In the genomic region with DNA sequence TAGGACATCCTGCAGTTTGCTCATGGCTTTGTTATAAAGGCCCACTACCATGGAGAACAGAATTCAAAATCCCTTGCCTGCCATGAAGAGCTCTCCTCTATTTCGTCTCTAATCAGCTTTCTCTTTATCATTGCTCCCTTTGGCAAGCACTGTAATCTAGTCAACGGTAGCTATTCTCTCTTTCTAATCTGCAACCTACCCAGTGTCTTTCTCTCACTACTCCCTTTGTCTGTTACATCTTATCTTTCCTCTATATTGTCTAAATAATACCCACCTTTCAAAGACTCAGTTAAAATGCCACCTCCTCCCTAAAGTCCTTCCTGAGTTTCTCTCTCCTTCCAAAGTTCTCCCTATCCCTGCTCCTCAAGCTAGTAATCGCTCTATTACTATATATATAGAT, we compare ENCODE assay signal across 26 cellular contexts.
"Had no signal": no experiment of that assay in that cellular context is flagged by ENCODE, and none has a peak within 500 bp of the region (broad histone marks: within the 10 kb centered on the region; RNA-seq: fewer than 3 reads in every experiment).

No MANE protein-coding gene starts in this region.

- H2AFZ ChIP-seq: parathyroid adenoma had no signal

- H3K9ac ChIP-seq: parathyroid adenoma had no signal

- H3K27ac Mint-ChIP-seq: naive thymus-derived CD4-positive, alpha-beta T cell; natural killer cell treated with Interleukin-12 subunit alpha and Interleukin-12 subunit beta and Interleukin-15 and Interleukin-18, amount 100 ng/mL, for 72 hours; stimulated activated naive B cell treated with anti-CD40 and anti-IgM and Interleukin-4, amounts not matched to agents 10 μg/mL and 1 μg/mL and 100 μg/mL, for 72 hours had no signal

- H3K4me1 ChIP-seq: left lung, lower lobe of right lung, parathyroid adenoma, right atrium auricular region, right lobe of liver, stomach, testis, thyroid gland, transverse colon, upper lobe of left lung had no signal

- H3K27me3 Mint-ChIP-seq: natural killer cell treated with Interleukin-12 subunit alpha and Interleukin-12 subunit beta and Interleukin-15 and Interleukin-18, amount 100 ng/mL, for 72 hours had no signal

- H3K27ac ChIP-seq: left lung, lower lobe of right lung, neutrophil, parathyroid adenoma, right atrium auricular region, right lobe of liver, stomach, testis, thyroid gland, transverse colon, upper lobe of left lung had no signal

- H3K9me3 ChIP-seq: left lung, lower lobe of right lung, mucosa of descending colon, neutrophil, right atrium auricular region, right lobe of liver, stomach, testis, thyroid gland, transverse colon, upper lobe of left lung had no signal

- DNase-seq: hippocampal formation; kidney glomerular epithelial cell; left cardiac atrium; left lung; lower lobe of right lung; mammary epithelial cell; mesenchymal stem cell; midbrain; mucosa of descending colon; naive thymus-derived CD4-positive, alpha-beta T cell; occipital lobe; right lobe of liver; stimulated activated CD4-positive, alpha-beta T cell treated with anti-CD3 and anti-CD28 coated beads, Interleukin-1b, Interleukin-23, amount 100 ng/mL, for 48 hours; stimulated activated CD4-positive, alpha-beta T cell treated with anti-CD3 and anti-CD28 coated beads, Interleukin-2, amount 100 ng/mL, for 48 hours; stimulated activated naive B cell treated with anti-CD40 and anti-IgM and Interleukin-4, amounts not matched to agents 10 μg/mL and 1 μg/mL and 100 μg/mL, for 72 hours; stimulated activated naive CD8-positive, alpha-beta T cell treated with anti-CD3 and anti-CD28 coated beads, Interleukin-15, Interleukin-2, amounts not matched to agents 100 U/mL and 50 U/mL, for 24 hours; stomach; testis; thyroid gland; transverse colon; upper lobe of left lung had no signal

- H3K4me1 Mint-ChIP-seq: naive thymus-derived CD4-positive, alpha-beta T cell had no signal

- H3K27me3 ChIP-seq: left lung, neutrophil, right atrium auricular region, right lobe of liver, stomach, testis, thyroid gland, transverse colon, upper lobe of left lung had no signal

- H3K4me3 ChIP-seq: left lung, lower lobe of right lung, mucosa of descending colon, right atrium auricular region, right lobe of liver, smooth muscle cell, stomach, testis, thyroid gland, transverse colon, upper lobe of left lung had no signal

- ATAC-seq: left cardiac atrium; left lung; lower lobe of right lung; mucosa of descending colon; naive thymus-derived CD4-positive, alpha-beta T cell; natural killer cell treated with Interleukin-12 subunit alpha and Interleukin-12 subunit beta and Interleukin-15 and Interleukin-18, amount 100 ng/mL, for 72 hours; stimulated activated naive B cell treated with anti-CD40 and anti-IgM and Interleukin-4, amounts not matched to agents 10 μg/mL and 1 μg/mL and 100 μg/mL, for 72 hours; stimulated activated naive CD8-positive, alpha-beta T cell treated with anti-CD3 and anti-CD28 coated beads, Interleukin-15, Interleukin-2, amounts not matched to agents 100 U/mL and 50 U/mL, for 24 hours had no signal

- H3K4me2 ChIP-seq: smooth muscle cell had no signal

- H3K36me3 ChIP-seq: left lung, lower lobe of right lung, neutrophil, right atrium auricular region, right lobe of liver, stomach, thyroid gland, transverse colon, upper lobe of left lung had no signal

- H3K4me3 Mint-ChIP-seq: naive thymus-derived CD4-positive, alpha-beta T cell; natural killer cell treated with Interleukin-12 subunit alpha and Interleukin-12 subunit beta and Interleukin-15 and Interleukin-18, amount 100 ng/mL, for 72 hours; stimulated activated naive B cell treated with anti-CD40 and anti-IgM and Interleukin-4, amounts not matched to agents 10 μg/mL and 1 μg/mL and 100 μg/mL, for 72 hours had no signal

- H3K36me3 Mint-ChIP-seq: naive thymus-derived CD4-positive, alpha-beta T cell; stimulated activated naive B cell treated with anti-CD40 and anti-IgM and Interleukin-4, amounts not matched to agents 10 μg/mL and 1 μg/mL and 100 μg/mL, for 72 hours had no signal
